In the genomic region with DNA sequence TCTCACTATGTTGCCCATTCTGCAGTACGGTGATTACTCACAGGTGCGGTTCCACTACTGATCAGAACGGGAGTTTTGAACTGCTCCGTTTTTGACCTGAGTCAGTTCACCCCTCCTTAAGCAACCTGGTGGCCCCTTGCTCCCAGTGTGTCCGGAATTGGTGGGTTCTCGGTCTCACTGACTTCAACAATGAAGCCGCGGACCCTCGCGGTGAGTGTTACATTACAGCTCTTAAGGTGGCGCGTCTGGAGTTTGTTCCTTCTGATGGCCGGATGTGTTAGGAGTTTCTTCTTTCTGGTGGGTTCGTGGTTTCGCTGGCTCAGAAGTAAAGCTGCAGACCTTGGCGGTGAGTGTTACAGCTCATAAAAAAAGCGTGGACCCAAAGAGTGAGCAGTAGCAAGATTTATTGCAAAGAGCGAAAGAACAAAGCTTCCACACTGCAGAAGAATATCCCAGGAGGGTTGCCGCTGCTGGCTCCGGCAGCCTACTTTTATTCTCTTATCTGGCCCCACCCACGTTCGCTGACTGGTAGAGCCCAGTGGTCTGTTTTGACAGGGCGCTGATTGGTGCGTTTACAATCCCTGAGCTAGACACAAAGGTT, we compare ENCODE assay signal across 12 cellular contexts. TPM values are rescaled to one million over a fixed set of nuclear protein-coding genes. Genes with fewer than 3 reads are reported as not detected.
DNase-seq lines count a peak whose midpoint lies in the region; ATAC-seq and TF ChIP-seq lines count a peak whose summit lies in the region.
"Had no signal": no experiment of that assay in that cellular context is flagged by ENCODE, and none has a peak within 500 bp of the region (broad histone marks: within the 10 kb centered on the region; RNA-seq: fewer than 3 reads in every experiment).

No MANE protein-coding gene starts in this region.

- H3K9me3 ChIP-seq in Peyer's patch (no peaks in the 10 kb centered on the region), ovary (no peaks in the 10 kb centered on the region)
- H3K9me3 ChIP-seq: SJCRH30, suprapubic skin had no signal

- no peak for TF ChIP-seq CTCF in Peyer's patch (IDR thresholded peaks at IDR 0.05)
- TF ChIP-seq CTCF in ovary (IDR thresholded peaks at IDR 0.05) = no peak

- CTCF ChIA-PET in activated naive CD4-positive, alpha-beta T cell treated with anti-CD3 and anti-CD28 coated beads for 36 hours (lab: Charles Lee) = interaction anchor here (0.6 to 2.9 kb wide), 9 partner anchors 11 to 1012 kb away, joined by 3 to 12 read pairs (median 3); a partner anchor contains a TSS

- TF ChIP-seq POLR2A in Peyer's patch (IDR thresholded peaks at IDR 0.05) = no peak
- no peak for TF ChIP-seq POLR2A in ovary (IDR thresholded peaks at IDR 0.05)

- no peaks in the 10 kb centered on the region for H3K36me3 ChIP-seq in Peyer's patch
- H3K36me3 ChIP-seq in ovary = no peaks in the 10 kb centered on the region
- H3K36me3 ChIP-seq: SJCRH30, suprapubic skin had no signal

- no peaks in the 10 kb centered on the region for H3K36me3 Mint-ChIP-seq in activated naive CD4-positive, alpha-beta T cell treated with anti-CD3 and anti-CD28 coated beads for 36 hours (ENCODE audit: low read depth)

- H3K4me3 Mint-ChIP-seq in activated naive CD4-positive, alpha-beta T cell treated with anti-CD3 and anti-CD28 coated beads for 36 hours = peak overlapping the region; percentile 64

- H3K4me1 Mint-ChIP-seq in activated naive CD4-positive, alpha-beta T cell treated with anti-CD3 and anti-CD28 coated beads for 36 hours (ENCODE audit: low read depth) = peaks cover 14% of the 10 kb centered on the region

- TF ChIP-seq EP300 in ovary (IDR thresholded peaks at IDR 0.05) = no peak

- H3K27ac Mint-ChIP-seq in activated naive CD4-positive, alpha-beta T cell treated with anti-CD3 and anti-CD28 coated beads for 36 hours = peak overlapping the region; percentile 14

- DNase-seq in Peyer's patch (peak in 2 of 3 donors; percentile 57 to 60), cortex of kidney (lab: John Stamatoyannopoulos, UW) (no peak), ovary (no peak), OCI-M1 (lab: John Stamatoyannopoulos, UW) (no peak)
- peak; percentile 50 for DNase-seq in activated naive CD4-positive, alpha-beta T cell treated with anti-CD3 and anti-CD28 coated beads for 36 hours
- peak in 2 of 3 donors; percentile 28 to 33 for DNase-seq in stimulated activated CD4-positive, alpha-beta T cell treated with anti-CD3 and anti-CD28 coated beads, TNF-alpha, amount 100 ng/mL, for 48 hours (ENCODE audit: low read depth in 3 of 3)
- DNase-seq: hippocampal formation, NCI-H2107, SJCRH30 had no signal

- H3K27me3 ChIP-seq in Peyer's patch (no peaks in the 10 kb centered on the region), ovary (no peaks in the 10 kb centered on the region)
- H3K27me3 ChIP-seq: SJCRH30 had no signal

- H3K27me3 Mint-ChIP-seq in activated naive CD4-positive, alpha-beta T cell treated with anti-CD3 and anti-CD28 coated beads for 36 hours (ENCODE audit: low read depth) = no peaks in the 10 kb centered on the region

- no peaks in the 10 kb centered on the region for H3K4me1 ChIP-seq in Peyer's patch
- peaks cover 4% of the 10 kb centered on the region for H3K4me1 ChIP-seq in ovary (ENCODE audit: insufficient read depth)

- WGBS in ovary, 3 donors = 45 to 65% (median 46%) methylated on average over 24 of the region's 24 CpGs

- H3K27ac ChIP-seq in Peyer's patch = peak overlapping the region in 1 of 4 donors; percentile 39
- H3K27ac ChIP-seq in ovary = no peak overlapping the region
- H3K27ac ChIP-seq: SJCRH30, suprapubic skin had no signal

- intact Hi-C loops in activated naive CD4-positive, alpha-beta T cell treated with anti-CD3 and anti-CD28 coated beads for 36 hours (cut with micrococcal nuclease) = loop anchor here (1.0 to 2.0 kb wide), 4 partner anchors 17 to 121 kb away; a partner anchor contains a TSS
- intact Hi-C loops in ovary (cut with DNase I) = loop anchor here in 2 of 4 donors (10.0 kb wide), 1 partner anchor 189 kb away; no protein-coding TSS in a partner anchor

- H3K4me3 ChIP-seq in Peyer's patch (peak overlapping the region in 3 of 4 donors; percentile 3 to 29 (median 12)), ovary (no peak overlapping the region)
- H3K4me3 ChIP-seq: SJCRH30, suprapubic skin had no signal

- peak; percentile 51 for ATAC-seq in GM18511 (IDR thresholded peaks at IDR 0.05; ENCODE audit: unreplicated experiment)
- ATAC-seq in GM21737 (IDR thresholded peaks at IDR 0.05; ENCODE audit: unreplicated experiment) = no peak

- H3K9me3 Mint-ChIP-seq in activated naive CD4-positive, alpha-beta T cell treated with anti-CD3 and anti-CD28 coated beads for 36 hours = no peaks in the 10 kb centered on the region

RNA-seq across cellular contexts. Expression of a gene that starts 17.6 kb away (rescaled TPM):
- total RNA-seq in Peyer's patch (100 to 1,000 TPM in 1 of 4 donors, 10 to 100 TPM in 3; 25.2 to 145 (median 54.4) TPM), ovary (10 to 100 TPM; 35.9 to 71.4 (median 63.1) TPM)
- 100 to 1,000 TPM; 265 to 273 TPM for total RNA-seq in activated naive CD4-positive, alpha-beta T cell treated with anti-CD3 and anti-CD28 coated beads for 36 hours
- 10 to 100 TPM; 24.7 to 74.6 TPM for polyA plus RNA-seq in ovary

Comparison
In these comparisons a context has a peak if more than half of its experiments do, and no peak if none do; other contexts are left out.
1. DNase-seq: peak in Peyer's patch (2 of 3), activated naive CD4-positive, alpha-beta T cell treated with anti-CD3 and anti-CD28 coated beads for 36 hours (single experiment) and stimulated activated CD4-positive, alpha-beta T cell treated with anti-CD3 and anti-CD28 coated beads, TNF-alpha, amount 100 ng/mL, for 48 hours (2 of 3); none in cortex of kidney (single experiment), ovary (0 of 5) and OCI-M1 (single experiment).